1 cellular context compared by ENCODE assay signal in genomic region chr6:104227502-104227901, GRCh38.
TF ChIP-seq lines count a peak whose summit lies in the region.

No MANE protein-coding gene starts in this region.

TF ChIP-seq in H1, 55 proteins besides CTCF, POLR2A, EP300 and RAD21 (continued from another document):
- TF ChIP-seq CHD7 (IDR thresholded peaks at IDR 0.05; ENCODE audit: insufficient replicate concordance, low read length) (no peak), CHD1 (IDR thresholded peaks at IDR 0.05; ENCODE audit: low read depth, low read length) (no peak), SRF (IDR thresholded peaks at IDR 0.05; ENCODE audit: low read depth, low read length) (no peak), SIN3A (conservative IDR thresholded peaks at IDR 0.05 in 1 of 2, IDR thresholded peaks at IDR 0.05 in 1 of 2; ENCODE audit: low read depth in 1 of 2, low read length in 2 of 2) (no peak), SIX5 (IDR thresholded peaks at IDR 0.05; ENCODE audit: low read depth, low read length) (no peak), YY1 (IDR thresholded peaks at IDR 0.05; ENCODE audit: low read depth, low read length) (no peak), NRF1 (IDR thresholded peaks at IDR 0.05; ENCODE audit: low read depth, low read length) (no peak), FOSL1 (IDR thresholded peaks at IDR 0.05; ENCODE audit: insufficient read depth, low read depth, low read length) (no peak), CBX8 (IDR thresholded peaks at IDR 0.05; ENCODE audit: borderline replicate concordance, low read depth, low read length) (no peak), CREB1 (IDR thresholded peaks at IDR 0.05) (no peak), KDM5A (IDR thresholded peaks at IDR 0.05; ENCODE audit: low read length) (no peak), RXRA (IDR thresholded peaks at IDR 0.05; ENCODE audit: insufficient read depth, low read depth, low read length) (no peak), CEBPB (IDR thresholded peaks at IDR 0.05; ENCODE audit: low read depth, low read length) (no peak)
